In genomic region chr3:37243811-37244748, GRCh38 we compare ENCODE assay signal across 8 cellular contexts. TPM values are rescaled to one million over a fixed set of nuclear protein-coding genes. Genes with fewer than 3 reads are reported as not detected.
DNase-seq lines count a peak whose midpoint lies in the region; ATAC-seq and TF ChIP-seq lines count a peak whose summit lies in the region.

No MANE protein-coding gene starts in this region.

- TF ChIP-seq POLR2A in upper lobe of left lung (IDR thresholded peaks at IDR 0.05), result peak in 2 of 4 donors; percentile 55 to 62

- in situ Hi-C loops in Panc1 (cut with HindIII; ENCODE audit: low pct_unique_long_range_greater_than_20kb, low sequenced_read_pairs), result no loop called here

- no peaks in the 10 kb centered on the region for H3K9me3 Mint-ChIP-seq in activated naive CD8-positive, alpha-beta T cell (ENCODE audit: low read depth)
- peaks cover 7% of the 10 kb centered on the region for H3K9me3 Mint-ChIP-seq in glutamatergic neuron (ENCODE audit: unreplicated experiment)

- no peak for DNase-seq in Panc1 (ENCODE audit: low read depth, low spot score)
- DNase-seq in glutamatergic neuron, result peak; percentile 65
- peak; percentile 17 for DNase-seq in occipital lobe (lab: John Stamatoyannopoulos, UW)
- DNase-seq in upper lobe of left lung, result peak; percentile 91 to 96

- H3K27me3 ChIP-seq in Panc1 (ENCODE audit: control insufficient read depth, insufficient read depth, low read length) (no peaks in the 10 kb centered on the region), upper lobe of left lung (no peaks in the 10 kb centered on the region)

- intact Hi-C loops in Panc1 (cut with micrococcal nuclease; ENCODE audit: unreplicated experiment), result no loop called here

- no TSS peak for BruUV-seq in Panc1 (replicated peaks; lab: Mats Ljungman, UMichigan)

- WGBS in upper lobe of left lung, 2 donors, result 4 to 7% methylated on average over 20 to 36 of the region's 36 CpGs

- H3K36me3 ChIP-seq in Panc1 (ENCODE audit: control insufficient read depth, insufficient read depth, low read length), result peaks cover 4% of the 10 kb centered on the region; the same call in 1 of the 2 replicates
- no peaks in the 10 kb centered on the region for H3K36me3 ChIP-seq in upper lobe of left lung

- H3K4me1 Mint-ChIP-seq in activated naive CD8-positive, alpha-beta T cell (ENCODE audit: low read depth), result peaks cover 56% of the 10 kb centered on the region
- peaks cover 12% of the 10 kb centered on the region for H3K4me1 Mint-ChIP-seq in glutamatergic neuron (ENCODE audit: low read depth, unreplicated experiment)

- CTCF ChIA-PET in Panc1 (lab: Charles Lee), result no interaction called here

- peak overlapping the region; percentile 98 for H3K4me3 Mint-ChIP-seq in activated naive CD8-positive, alpha-beta T cell
- peak overlapping the region; percentile 97 for H3K4me3 Mint-ChIP-seq in glutamatergic neuron (ENCODE audit: unreplicated experiment)

- POLR2A ChIA-PET in Panc1 (lab: Charles Lee), result no interaction called here

- no peaks in the 10 kb centered on the region for H3K36me3 Mint-ChIP-seq in activated naive CD8-positive, alpha-beta T cell
- no peaks in the 10 kb centered on the region for H3K36me3 Mint-ChIP-seq in glutamatergic neuron (ENCODE audit: unreplicated experiment)

- peak overlapping the region; percentile 71 for H3K4me3 ChIP-seq in GM08714 (ENCODE audit: low read length)
- H3K4me3 ChIP-seq in Panc1 (ENCODE audit: low read depth in 2 of 2, low read length in 2 of 2), result peak overlapping the region; percentile 91
- peak overlapping the region; percentile 75 to 95 (median 94) for H3K4me3 ChIP-seq in upper lobe of left lung

- H3K4me1 ChIP-seq in Panc1 (ENCODE audit: control insufficient read depth, insufficient read depth, low read length), result peaks cover 16% of the 10 kb centered on the region
- H3K4me1 ChIP-seq in upper lobe of left lung, result peaks cover 34 to 54% (median 47%) of the 10 kb centered on the region in 4 donors

- no peaks in the 10 kb centered on the region for H3K9me3 ChIP-seq in Panc1 (ENCODE audit: control insufficient read depth, insufficient read depth, low read depth, low read length)
- H3K9me3 ChIP-seq in upper lobe of left lung, result no peaks in the 10 kb centered on the region

- TF ChIP-seq EP300 in upper lobe of left lung (IDR thresholded peaks at IDR 0.05), result no peak

- ATAC-seq in HG02571 (IDR thresholded peaks at IDR 0.05; ENCODE audit: unreplicated experiment) (peak; percentile 31), Panc1 (peak; percentile 65), upper lobe of left lung (ENCODE audit: low FRiP score in 2 of 2) (peak; percentile 83 to 86), HG03280 (IDR thresholded peaks at IDR 0.05; ENCODE audit: unreplicated experiment) (no peak)

- peak overlapping the region; percentile 99 for H3K27ac Mint-ChIP-seq in activated naive CD8-positive, alpha-beta T cell
- H3K27ac Mint-ChIP-seq in glutamatergic neuron (ENCODE audit: unreplicated experiment), result peak overlapping the region; percentile 76

- no peak for TF ChIP-seq CTCF in Panc1 (IDR thresholded peaks at IDR 0.05)
- no peak for TF ChIP-seq CTCF in glutamatergic neuron (IDR thresholded peaks at IDR 0.05; ENCODE audit: partially characterized antibody, unreplicated experiment)
- TF ChIP-seq CTCF in upper lobe of left lung (IDR thresholded peaks at IDR 0.05), result no peak

- peak overlapping the region; percentile 83 for H3K27ac ChIP-seq in Panc1 (ENCODE audit: low read length)
- peak overlapping the region; percentile 97 to 98 (median 98) for H3K27ac ChIP-seq in upper lobe of left lung

- H3K27me3 Mint-ChIP-seq in activated naive CD8-positive, alpha-beta T cell, result no peaks in the 10 kb centered on the region
- peaks cover 8% of the 10 kb centered on the region for H3K27me3 Mint-ChIP-seq in glutamatergic neuron (ENCODE audit: unreplicated experiment)

RNA-seq across cellular contexts. Expression of gene GOLGA4, which starts 1.0 kb away (rescaled TPM):
- total RNA-seq in Panc1 (2021; ENCODE audit: unreplicated experiment), result 59.6 TPM
- polyA plus RNA-seq in Panc1 (2012; ENCODE audit: insufficient read length), result 16.5 TPM
- total RNA-seq in glutamatergic neuron (ENCODE audit: unreplicated experiment), result 34.2 TPM
- total RNA-seq in occipital lobe, result 51.3 TPM
- 100 to 1,000 TPM in 2 of 6 donors, 10 to 100 TPM in 4; 68.3 to 175 (median 76.0) TPM for total RNA-seq in upper lobe of left lung
